ENCODE assay signal across 8 cellular contexts in the genomic region with DNA sequence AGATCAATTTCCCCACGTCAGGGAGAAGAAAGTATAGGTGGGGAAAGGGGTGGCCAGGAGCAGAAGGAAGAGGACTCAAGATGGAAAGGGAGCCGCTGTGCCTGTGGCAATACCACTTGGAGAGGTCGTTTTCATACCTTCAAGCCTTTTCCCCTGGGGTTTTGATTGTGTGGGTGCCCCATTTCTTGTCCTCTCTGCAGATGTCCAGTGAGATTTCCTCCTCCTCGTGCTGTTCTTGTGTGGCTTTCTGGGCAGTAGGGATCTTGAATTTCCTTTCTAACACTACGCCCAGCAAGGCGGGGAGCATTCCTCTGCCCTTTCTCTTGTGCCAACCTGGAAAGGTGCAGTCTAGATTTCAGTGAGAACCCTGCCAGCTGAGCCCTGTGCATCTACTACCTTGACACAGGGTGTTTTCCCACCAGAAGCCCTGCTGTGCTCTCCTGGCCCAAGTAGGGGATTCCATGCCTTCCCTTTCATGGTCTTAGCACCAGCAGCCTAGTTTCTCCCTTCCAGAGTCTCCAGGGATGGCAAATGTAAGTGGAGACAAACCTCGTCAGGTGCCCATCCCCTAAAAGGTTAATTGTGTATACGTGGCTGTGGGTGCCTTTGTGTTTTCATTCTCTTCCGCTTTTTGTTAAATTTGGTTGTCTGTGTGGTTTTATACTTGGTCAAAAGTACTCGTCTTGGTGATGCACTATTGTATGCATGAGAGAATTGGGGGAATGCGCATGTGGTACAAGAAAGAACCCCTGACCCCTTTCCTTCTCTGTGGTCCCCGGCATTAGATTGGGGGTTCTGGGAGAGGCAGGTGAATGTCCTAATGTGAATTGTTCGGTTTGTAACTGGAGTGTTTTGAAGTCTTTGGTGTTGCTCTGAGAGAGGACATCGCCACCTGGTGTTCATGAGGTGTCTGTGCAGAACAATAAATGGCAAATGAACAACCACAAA.
DNase-seq lines count a peak whose midpoint lies in the region; TF ChIP-seq lines count a peak whose summit lies in the region.

No MANE protein-coding gene starts in this region.

- intact Hi-C loops in MCF 10A (cut with micrococcal nuclease), result loop anchor here (1.0 to 2.0 kb wide), 3 partner anchors 78 to 147 kb away; no protein-coding TSS in a partner anchor

- peak; percentile 74 for TF ChIP-seq CTCF in MCF 10A (IDR thresholded peaks at IDR 0.05; ENCODE audit: unreplicated experiment)

- BruUV-seq in MCF 10A (replicated peaks; lab: Mats Ljungman, UMichigan), result no TSS peak

- no peaks in the 10 kb centered on the region for H3K27me3 ChIP-seq in MG63

- no peaks in the 10 kb centered on the region for H3K9me3 Mint-ChIP-seq in MCF 10A (ENCODE audit: unreplicated experiment)

- no peak overlapping the region for H3K27ac Mint-ChIP-seq in MCF 10A (ENCODE audit: low read depth, unreplicated experiment)

- POLR2A ChIA-PET in MCF 10A (lab: Yijun Ruan, JAX), result no interaction called here

- H3K4me3 Mint-ChIP-seq in MCF 10A (ENCODE audit: unreplicated experiment), result no peak overlapping the region

- CTCF ChIA-PET in MCF 10A (lab: Yijun Ruan, JAX), result interaction anchor here (0.7 to 1.9 kb wide), 4 partner anchors 9 to 575 kb away, joined by 3 to 8 read pairs (median 4); partner anchors contain the start of gene DTX4

- no peaks in the 10 kb centered on the region for H3K9me3 ChIP-seq in MG63

- H3K4me3 ChIP-seq in MG63, result no peak overlapping the region

- peaks cover 44% of the 10 kb centered on the region for H3K27me3 Mint-ChIP-seq in MCF 10A (ENCODE audit: insufficient read depth, unreplicated experiment)

- H3K36me3 Mint-ChIP-seq in MCF 10A (ENCODE audit: insufficient read depth, unreplicated experiment), result no peaks in the 10 kb centered on the region

- H3K36me3 ChIP-seq in MG63, result no peaks in the 10 kb centered on the region

- peak; percentile 35 for DNase-seq in NCI-H2107 treated with DMSO at 0.1 percent for 48 hours (lab: John Stamatoyannopoulos, UW; ENCODE audit: unreplicated experiment)
- no peak for DNase-seq in NCI-H2107 (lab: John Stamatoyannopoulos, UW)
- peak; percentile 60 for DNase-seq in HCEC 1CT
- peak; percentile 30 for DNase-seq in MG63
- DNase-seq in T follicular helper cell (ENCODE audit: low read depth), result peak; percentile 14
- peak; percentile 67 for DNase-seq in MCF 10A (ENCODE audit: unreplicated experiment)
- peak; percentile 46 for DNase-seq in kidney glomerular epithelial cell (lab: John Stamatoyannopoulos, UW)
- peak; percentile 11 for DNase-seq in stimulated activated CD8-positive, alpha-beta memory T cell treated with anti-CD3 and anti-CD28 coated beads, Interleukin-12 subunit alpha, Interleukin-12 subunit beta, amount 100 ng/mL, for 1 hour (ENCODE audit: low read depth)

- peaks cover 7% of the 10 kb centered on the region for H3K4me1 Mint-ChIP-seq in MCF 10A (ENCODE audit: insufficient read depth, unreplicated experiment)
